Comparison of ENCODE assay signal across 29 cellular contexts in genomic region chr10:84805149-84805548, GRCh38.
"Had no signal": no experiment of that assay in that cellular context is flagged by ENCODE, and none has a peak within 500 bp of the region (broad histone marks: within the 10 kb centered on the region; RNA-seq: fewer than 3 reads in every experiment).

No MANE protein-coding gene starts in this region.

- H3K4me3 Mint-ChIP-seq: dendritic cell treated with granulocyte-macrophage colony-stimulating factor and Interleukin-4, amounts not matched to agents 40 ng/mL and 50 ng/mL, for 4 days; effector memory CD8-positive, alpha-beta T cell; endodermal cell had no signal

- H3K27ac ChIP-seq: colonic mucosa, coronary artery, dorsolateral prefrontal cortex, epithelial cell of prostate, esophagus muscularis mucosa, esophagus squamous epithelium, foreskin keratinocyte, gastrocnemius medialis, gastroesophageal sphincter, heart left ventricle, heart right ventricle had no signal

- H3K27me3 Mint-ChIP-seq: dendritic cell treated with granulocyte-macrophage colony-stimulating factor and Interleukin-4, amounts not matched to agents 40 ng/mL and 50 ng/mL, for 4 days had no signal

- H3K27ac Mint-ChIP-seq: dendritic cell treated with granulocyte-macrophage colony-stimulating factor and Interleukin-4, amounts not matched to agents 40 ng/mL and 50 ng/mL, for 4 days; effector memory CD8-positive, alpha-beta T cell; endodermal cell had no signal

- H3K36me3 ChIP-seq: colonic mucosa, esophagus muscularis mucosa, esophagus squamous epithelium, gastrocnemius medialis, gastroesophageal sphincter, heart left ventricle, heart right ventricle had no signal

- FAIRE-seq: colon, endometrium, endothelial cell of umbilical vein, frontal cortex had no signal

- H3K9me3 Mint-ChIP-seq: dendritic cell treated with granulocyte-macrophage colony-stimulating factor and Interleukin-4, amounts not matched to agents 40 ng/mL and 50 ng/mL, for 4 days had no signal

- H3K4me3 ChIP-seq: colonic mucosa, coronary artery, dorsolateral prefrontal cortex, esophagus muscularis mucosa, esophagus squamous epithelium, gastrocnemius medialis, gastroesophageal sphincter, heart left ventricle, heart right ventricle had no signal

- DNase-seq: colonic mucosa; cortex of kidney; dermis blood vessel endothelial cell; dorsolateral prefrontal cortex; effector CD4-positive, alpha-beta T cell; effector CD8-positive, alpha-beta T cell; effector memory CD4-positive, alpha-beta T cell; effector memory CD8-positive, alpha-beta T cell; endodermal cell; erythroblast; esophagus squamous epithelium; foreskin fibroblast; foreskin keratinocyte; foreskin melanocyte; gastrocnemius medialis; glutamatergic neuron; head of caudate nucleus; heart left ventricle; heart right ventricle had no signal

- ATAC-seq: effector memory CD8-positive, alpha-beta T cell; esophagus mucosa; foreskin keratinocyte; gastrocnemius medialis; gastroesophageal sphincter; heart left ventricle; heart right ventricle had no signal

- H3K9me3 ChIP-seq: colonic mucosa, esophagus muscularis mucosa, esophagus squamous epithelium, gastrocnemius medialis, gastroesophageal sphincter, heart left ventricle had no signal

- H3K27me3 ChIP-seq: colonic mucosa, esophagus squamous epithelium, foreskin keratinocyte, gastrocnemius medialis, heart left ventricle, heart right ventricle had no signal

- H3K4me1 ChIP-seq: colonic mucosa, esophagus muscularis mucosa, esophagus squamous epithelium, foreskin keratinocyte, gastrocnemius medialis, gastroesophageal sphincter, heart left ventricle, heart right ventricle had no signal
